Comparison of ENCODE assay signal across 1 cellular context in genomic region chr11:60771879-60772525, GRCh38.
TF ChIP-seq lines count a peak whose summit lies in the region.

No MANE protein-coding gene starts in this region.

TF ChIP-seq in HepG2, 621 proteins besides CTCF, POLR2A, EP300 and RAD21:
- TF ChIP-seq ATF7-NPFF (CRISPR knock-in tag; IDR thresholded peaks at IDR 0.05; ENCODE audit: low read depth), result no peak
- TF ChIP-seq FOSL2 (CRISPR knock-in tag; IDR thresholded peaks at IDR 0.05), result 0 out of 2 replicates have a peak, but pooled peaks have one; percentile 20
- TF ChIP-seq KDM2A (CRISPR knock-in tag; IDR thresholded peaks at IDR 0.05; ENCODE audit: borderline replicate concordance, low read depth), result no peak
